In the genomic region with DNA sequence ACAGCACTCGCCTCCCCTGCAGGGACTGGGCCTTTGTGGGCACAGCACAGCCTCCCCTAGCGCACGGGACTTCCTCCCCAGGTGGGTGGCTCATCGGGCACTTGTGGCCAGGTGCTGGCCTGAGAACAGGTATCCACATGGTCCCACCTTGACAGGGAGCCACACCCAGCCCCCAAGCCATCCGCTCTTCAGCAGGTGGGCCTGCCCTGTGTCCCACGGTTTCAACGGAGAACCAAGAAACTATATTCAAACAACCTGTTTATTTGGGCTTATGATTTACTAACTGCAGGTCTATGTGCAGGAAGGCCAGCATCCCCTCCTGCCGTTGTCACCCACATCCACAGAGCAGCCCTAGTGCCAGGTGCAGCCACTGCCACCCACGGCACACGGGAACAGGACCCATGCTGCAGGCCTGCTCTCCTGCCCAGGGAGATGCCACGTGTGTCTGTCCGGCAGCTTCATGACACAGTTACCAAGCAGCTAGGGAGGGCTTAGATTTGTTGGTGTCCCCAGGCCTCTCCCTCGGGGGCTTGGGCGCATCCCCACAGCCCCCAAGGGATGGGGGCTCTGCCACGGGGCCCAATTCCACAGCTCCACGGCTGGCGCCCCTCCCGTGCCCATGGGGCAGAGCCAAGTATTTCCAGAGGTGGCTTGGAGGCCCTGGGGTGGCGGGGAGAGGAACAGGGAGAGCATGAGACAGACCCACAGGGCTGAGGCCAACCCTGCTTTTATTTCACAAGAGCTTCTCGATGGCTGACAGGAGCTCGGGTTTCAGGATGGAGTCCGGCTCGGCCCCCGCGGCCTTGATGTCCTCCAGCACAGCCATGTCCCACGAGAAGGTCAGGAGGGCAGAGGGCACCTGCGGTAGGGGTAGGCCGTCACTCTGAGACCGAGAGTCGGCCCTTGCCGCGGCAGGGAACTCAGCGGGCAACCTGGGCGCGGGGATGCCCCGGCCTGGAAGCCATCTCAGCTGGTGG, we compare ENCODE assay signal across 20 cellular contexts. TPM values are rescaled to one million over a fixed set of nuclear protein-coding genes. Genes with fewer than 3 reads are reported as not detected.
DNase-seq lines count a peak whose midpoint lies in the region; ATAC-seq and TF ChIP-seq lines count a peak whose summit lies in the region.
"Had no signal": no experiment of that assay in that cellular context is flagged by ENCODE, and none has a peak within 500 bp of the region (broad histone marks: within the 10 kb centered on the region; RNA-seq: fewer than 3 reads in every experiment).

No MANE protein-coding gene starts in this region.

- no peaks in the 10 kb centered on the region for H3K4me1 ChIP-seq in HEK293 (ENCODE audit: control insufficient read depth, insufficient read depth, low read length)

- DNase-seq in Calu3: no peak
- peak; percentile 24 for DNase-seq in amniotic epithelial cell (ENCODE audit: low read depth)
- DNase-seq in nephron progenitor cell: peak; percentile 40
- no peak for DNase-seq in NCI-H128 (lab: John Stamatoyannopoulos, UW; ENCODE audit: unreplicated experiment)
- no peak for DNase-seq in Right ventricle myocardium inferior (ENCODE audit: missing footprints)
- DNase-seq in endothelial cell (ENCODE audit: low spot score): no peak
- DNase-seq: amygdala; heart left ventricle; HFFc6; kidney glomerular epithelial cell; midbrain; NCI-H187; NCI-H446 treated with DMSO at 0.1 percent for 48 hours; stimulated activated CD4-positive, alpha-beta T cell treated with anti-CD3 and anti-CD28 coated beads, Interleukin-4, amount 100 ng/mL, for 24 hours; tibial artery had no signal

- no peak overlapping the region for H3K4me3 Mint-ChIP-seq in Calu3 (ENCODE audit: low read depth, unreplicated experiment)
- no peak overlapping the region for H3K4me3 Mint-ChIP-seq in nephron progenitor cell
- H3K4me3 Mint-ChIP-seq in endothelial cell (ENCODE audit: unreplicated experiment): no peak overlapping the region
- H3K4me3 Mint-ChIP-seq: HFFc6 had no signal

- H3K9me3 Mint-ChIP-seq in Calu3 (ENCODE audit: low read depth, unreplicated experiment): no peaks in the 10 kb centered on the region
- H3K9me3 Mint-ChIP-seq in nephron progenitor cell: no peaks in the 10 kb centered on the region
- no peaks in the 10 kb centered on the region for H3K9me3 Mint-ChIP-seq in endothelial cell (ENCODE audit: unreplicated experiment)
- H3K9me3 Mint-ChIP-seq: HFFc6 had no signal

- H3K4me1 Mint-ChIP-seq in Calu3 (ENCODE audit: low read depth, unreplicated experiment): no peaks in the 10 kb centered on the region
- H3K4me1 Mint-ChIP-seq in nephron progenitor cell: peaks cover 46% of the 10 kb centered on the region
- peaks cover 3% of the 10 kb centered on the region for H3K4me1 Mint-ChIP-seq in endothelial cell (ENCODE audit: unreplicated experiment)

- no peak for ATAC-seq in HG03097 (IDR thresholded peaks at IDR 0.05; ENCODE audit: low FRiP score, unreplicated experiment)
- no peak for ATAC-seq in Right ventricle myocardium inferior
- ATAC-seq: heart left ventricle had no signal

- H3K27ac ChIP-seq in HEK293 (ENCODE audit: extremely low read depth, low read depth, low read length): no peak overlapping the region
- H3K27ac ChIP-seq: C4-2B, epithelial cell of prostate, heart left ventricle, HL-60, tibial artery had no signal

- peaks cover 14 to 88% of the 10 kb centered on the region in 2 experiments; a peak in 2 of 3 replicates for H3K36me3 ChIP-seq in HEK293 (ENCODE audit: control insufficient read depth in 2 of 2, insufficient read depth in 1 of 2, low read length in 2 of 2)

- H3K27ac Mint-ChIP-seq in Calu3 (ENCODE audit: unreplicated experiment) (no peak overlapping the region), nephron progenitor cell (peak overlapping the region; percentile 89), endothelial cell (ENCODE audit: unreplicated experiment) (no peak overlapping the region)

- CTCF ChIA-PET in Calu3 (lab: Charles Lee) (interaction anchor here (1.1 kb wide), 1 partner anchor 11 kb away, joined by 3 read pairs; no protein-coding TSS in a partner anchor), HEK293 (lab: Yijun Ruan, JAX) (interaction anchor here (0.6 to 1.2 kb wide), 3 partner anchors 10 to 102 kb away, joined by 3 read pairs; no protein-coding TSS in a partner anchor)

- H3K27me3 Mint-ChIP-seq in Calu3 (ENCODE audit: unreplicated experiment) (no peaks in the 10 kb centered on the region), nephron progenitor cell (ENCODE audit: low read depth, poor library complexity) (no peaks in the 10 kb centered on the region), endothelial cell (ENCODE audit: unreplicated experiment) (peaks cover 7% of the 10 kb centered on the region)

- no peak for TF ChIP-seq CTCF in Calu3 (IDR thresholded peaks at IDR 0.05; ENCODE audit: unreplicated experiment)
- no peak for TF ChIP-seq CTCF in HEK293 (tag by site-specific recombination; IDR thresholded peaks at IDR 0.05)
- TF ChIP-seq CTCF in nephron progenitor cell (IDR thresholded peaks at IDR 0.05): no peak
- TF ChIP-seq CTCF in endothelial cell (IDR thresholded peaks at IDR 0.05; ENCODE audit: unreplicated experiment): no peak

- H3K4me3 ChIP-seq in HEK293 (ENCODE audit: low read depth, low read length): no peak overlapping the region
- H3K4me3 ChIP-seq: heart left ventricle, tibial artery had no signal

- H3K36me3 Mint-ChIP-seq in Calu3 (ENCODE audit: insufficient read depth, unreplicated experiment) (peaks cover 31% of the 10 kb centered on the region), nephron progenitor cell (ENCODE audit: low read depth) (peaks cover 26% of the 10 kb centered on the region), endothelial cell (ENCODE audit: low read depth, unreplicated experiment) (peaks cover 8% of the 10 kb centered on the region)

- intact Hi-C loops in Calu3 (cut with micrococcal nuclease; ENCODE audit: unreplicated experiment) (no loop called here), Right ventricle myocardium inferior (cut with DNase I) (no loop called here)

- H3K9me3 ChIP-seq in HEK293 (ENCODE audit: control insufficient read depth, insufficient read depth, low read depth, low read length): no peaks in the 10 kb centered on the region
- H3K9me3 ChIP-seq: heart left ventricle, tibial artery had no signal

- BruUV-seq in Calu3 (replicated peaks; lab: Mats Ljungman, UMichigan): TSS peak; percentile 77

- POLR2A ChIA-PET in HEK293 (lab: Yijun Ruan, JAX): interaction anchor here (0.9 to 1.8 kb wide), 5 partner anchors 8 to 26 kb away, joined by 3 to 6 read pairs (median 4); a partner anchor contains a TSS

TF ChIP-seq in HEK293, 187 proteins besides CTCF, POLR2A, EP300 and RAD21 (continues in another document):
- TF ChIP-seq, protein P1, sequence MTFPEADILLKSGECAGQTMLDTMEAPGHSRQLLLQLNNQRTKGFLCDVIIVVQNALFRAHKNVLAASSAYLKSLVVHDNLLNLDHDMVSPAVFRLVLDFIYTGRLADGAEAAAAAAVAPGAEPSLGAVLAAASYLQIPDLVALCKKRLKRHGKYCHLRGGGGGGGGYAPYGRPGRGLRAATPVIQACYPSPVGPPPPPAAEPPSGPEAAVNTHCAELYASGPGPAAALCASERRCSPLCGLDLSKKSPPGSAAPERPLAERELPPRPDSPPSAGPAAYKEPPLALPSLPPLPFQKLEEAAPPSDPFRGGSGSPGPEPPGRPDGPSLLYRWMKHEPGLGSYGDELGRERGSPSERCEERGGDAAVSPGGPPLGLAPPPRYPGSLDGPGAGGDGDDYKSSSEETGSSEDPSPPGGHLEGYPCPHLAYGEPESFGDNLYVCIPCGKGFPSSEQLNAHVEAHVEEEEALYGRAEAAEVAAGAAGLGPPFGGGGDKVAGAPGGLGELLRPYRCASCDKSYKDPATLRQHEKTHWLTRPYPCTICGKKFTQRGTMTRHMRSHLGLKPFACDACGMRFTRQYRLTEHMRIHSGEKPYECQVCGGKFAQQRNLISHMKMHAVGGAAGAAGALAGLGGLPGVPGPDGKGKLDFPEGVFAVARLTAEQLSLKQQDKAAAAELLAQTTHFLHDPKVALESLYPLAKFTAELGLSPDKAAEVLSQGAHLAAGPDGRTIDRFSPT (tag by site-specific recombination; IDR thresholded peaks at IDR 0.05): peak; percentile 51; the same call in 1 of the 2 replicates
- peak; percentile 34; the same call in 1 of the 2 replicates for TF ChIP-seq KLF8 (tag by site-specific recombination; IDR thresholded peaks at IDR 0.05)
- peak; percentile 68 for TF ChIP-seq GLIS1 (tag by site-specific recombination; IDR thresholded peaks at IDR 0.05)
- TF ChIP-seq, protein P2, sequence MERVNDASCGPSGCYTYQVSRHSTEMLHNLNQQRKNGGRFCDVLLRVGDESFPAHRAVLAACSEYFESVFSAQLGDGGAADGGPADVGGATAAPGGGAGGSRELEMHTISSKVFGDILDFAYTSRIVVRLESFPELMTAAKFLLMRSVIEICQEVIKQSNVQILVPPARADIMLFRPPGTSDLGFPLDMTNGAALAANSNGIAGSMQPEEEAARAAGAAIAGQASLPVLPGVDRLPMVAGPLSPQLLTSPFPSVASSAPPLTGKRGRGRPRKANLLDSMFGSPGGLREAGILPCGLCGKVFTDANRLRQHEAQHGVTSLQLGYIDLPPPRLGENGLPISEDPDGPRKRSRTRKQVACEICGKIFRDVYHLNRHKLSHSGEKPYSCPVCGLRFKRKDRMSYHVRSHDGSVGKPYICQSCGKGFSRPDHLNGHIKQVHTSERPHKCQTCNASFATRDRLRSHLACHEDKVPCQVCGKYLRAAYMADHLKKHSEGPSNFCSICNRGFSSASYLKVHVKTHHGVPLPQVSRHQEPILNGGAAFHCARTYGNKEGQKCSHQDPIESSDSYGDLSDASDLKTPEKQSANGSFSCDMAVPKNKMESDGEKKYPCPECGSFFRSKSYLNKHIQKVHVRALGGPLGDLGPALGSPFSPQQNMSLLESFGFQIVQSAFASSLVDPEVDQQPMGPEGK (tag by site-specific recombination; IDR thresholded peaks at IDR 0.05): peak; percentile 36; the same call in 1 of the 2 replicates
- no peak for TF ChIP-seq SP7 (tag by site-specific recombination; IDR thresholded peaks at IDR 0.05)

RNA-seq across cellular contexts. Expression of a gene that starts 12.5 kb away (rescaled TPM):
- total RNA-seq in Calu3 (2022) (38.9 and 47.1 TPM in 2 replicates), Right ventricle myocardium inferior (119 TPM), endothelial cell (ENCODE audit: unreplicated experiment) (45.7 TPM)

RNA-seq across cellular contexts. Expression of a gene that starts 27.0 kb away (rescaled TPM):
- total RNA-seq in Calu3 (2022) (31.9 and 40.6 TPM in 2 replicates), Right ventricle myocardium inferior (28.2 TPM), endothelial cell (ENCODE audit: unreplicated experiment) (107 TPM)

RNA-seq across cellular contexts. Expression of a gene that starts 42.6 kb away (rescaled TPM):
- total RNA-seq in Calu3 (2022) (37.2 and 43.3 TPM in 2 replicates), Right ventricle myocardium inferior (5.9 TPM), endothelial cell (ENCODE audit: unreplicated experiment) (29.8 TPM)

RNA-seq across cellular contexts. Expression of a gene that starts 44.7 kb away (rescaled TPM):
- total RNA-seq in Calu3 (2022): 40.7 and 42.0 TPM in 2 replicates
- 22.0 TPM for total RNA-seq in Right ventricle myocardium inferior
- 128 TPM for total RNA-seq in endothelial cell (ENCODE audit: unreplicated experiment)

Comparison
In these comparisons a context has a peak if more than half of its experiments do, and no peak if none do; other contexts are left out.
1. DNase-seq: peak in amniotic epithelial cell (single experiment) and nephron progenitor cell (single experiment); none in Calu3 (single experiment), NCI-H128 (single experiment), Right ventricle myocardium inferior (single experiment) and endothelial cell (single experiment).